In genomic region chr12:65100140-65100539, GRCh38 we compare ENCODE assay signal across 10 cellular contexts. TPM values are rescaled to one million over a fixed set of nuclear protein-coding genes. Genes with fewer than 3 reads are reported as not detected.
DNase-seq lines count a peak whose midpoint lies in the region; ATAC-seq and TF ChIP-seq lines count a peak whose summit lies in the region.
"Had no signal": no experiment of that assay in that cellular context is flagged by ENCODE, and none has a peak within 500 bp of the region (broad histone marks: within the 10 kb centered on the region; RNA-seq: fewer than 3 reads in every experiment).

No MANE protein-coding gene starts in this region.

- no peak overlapping the region for H2AFZ ChIP-seq in HCT116 (ENCODE audit: low read depth, low read length, poor library complexity, severe bottlenecking)
- H2AFZ ChIP-seq in hepatocyte, result no peak overlapping the region
- no peak overlapping the region for H2AFZ ChIP-seq in trophoblast cell (ENCODE audit: insufficient read depth, low read length, poor library complexity)

- CTCF ChIA-PET in HCT116 (lab: Charles Lee), result interaction anchor here (1.0 kb wide), 1 partner anchor 298 kb away, joined by 3 read pairs; no protein-coding TSS in a partner anchor

- peaks cover 18% of the 10 kb centered on the region for H3K27me3 Mint-ChIP-seq in activated T-helper 17 cell treated with anti-CD3 and anti-CD28 coated beads, Interleukin-2, amount 50 U/mL, for 72 hours

- H3K79me2 ChIP-seq in HCT116 (ENCODE audit: insufficient read depth, low read length) (no peaks in the 10 kb centered on the region), hepatocyte (no peaks in the 10 kb centered on the region), trophoblast cell (ENCODE audit: control insufficient read depth, insufficient read depth, low read length, poor library complexity) (no peaks in the 10 kb centered on the region)

- H3K4me1 ChIP-seq in HCT116 (ENCODE audit: control insufficient read depth in 1 of 2, insufficient read depth in 2 of 2, low read length in 2 of 2) (no peaks in the 10 kb centered on the region), hepatocyte (ENCODE audit: insufficient read depth) (no peaks in the 10 kb centered on the region), ovary (ENCODE audit: insufficient read depth) (no peaks in the 10 kb centered on the region), trophoblast cell (ENCODE audit: control insufficient read depth in 1 of 2, insufficient read depth in 2 of 2, low read length in 2 of 2) (no peaks in the 10 kb centered on the region)

- H3K9ac ChIP-seq in HCT116 (ENCODE audit: low read length) (no peak overlapping the region), trophoblast cell (ENCODE audit: low read length) (no peak overlapping the region)

- H3K9me3 Mint-ChIP-seq in activated T-helper 17 cell treated with anti-CD3 and anti-CD28 coated beads, Interleukin-2, amount 50 U/mL, for 72 hours, result no peaks in the 10 kb centered on the region
- H3K9me3 Mint-ChIP-seq: activated T-helper 2 cell treated with anti-CD3 and anti-CD28 coated beads, Interferon-gamma antibody, Interleukin-2, Interleukin-4, amounts not matched to agents 10 μg/mL and 5 μg/mL and 100 μg/mL, durations not matched to agents 14 hours and 24 hours and 36 hours had no signal

- H3K14ac ChIP-seq in trophoblast cell (ENCODE audit: low read length), result no peak overlapping the region

- H4K20me1 ChIP-seq in HCT116 (ENCODE audit: insufficient read depth) (no peaks in the 10 kb centered on the region), hepatocyte (ENCODE audit: insufficient read depth, poor library complexity, severe bottlenecking) (no peaks in the 10 kb centered on the region)

- no peaks in the 10 kb centered on the region for H3K36me3 Mint-ChIP-seq in activated T-helper 17 cell treated with anti-CD3 and anti-CD28 coated beads, Interleukin-2, amount 50 U/mL, for 72 hours (ENCODE audit: low read depth)

- RAD21 ChIA-PET in HCT116 (lab: Charles Lee; ENCODE audit: low non-redundant PET in 1 of 2, low total read pairs in 2 of 2, uncharacterized antibody in 2 of 2, unreplicated experiment in 2 of 2), result interaction anchor here in 1 of 2 experiments (0.6 kb wide), 1 partner anchor 61 kb away, joined by 4 read pairs; no protein-coding TSS in a partner anchor

- ATAC-seq in HCT116 (0 out of 2 replicates have a peak, but pooled peaks have one; percentile 49), HG02885 (IDR thresholded peaks at IDR 0.05; ENCODE audit: poor library complexity, unreplicated experiment) (no peak)
- ATAC-seq in activated T-helper 17 cell treated with anti-CD3 and anti-CD28 coated beads, Interleukin-2, amount 50 U/mL, for 72 hours (replicated peaks), result no peak

- H4K91ac ChIP-seq in trophoblast cell (ENCODE audit: low read depth, low read length), result no peak overlapping the region

- H3K4me3 Mint-ChIP-seq in activated T-helper 17 cell treated with anti-CD3 and anti-CD28 coated beads, Interleukin-2, amount 50 U/mL, for 72 hours, result no peak overlapping the region

- H3K27me3 ChIP-seq in HCT116 (ENCODE audit: insufficient read depth, low read length), result peaks cover 20% of the 10 kb centered on the region; the same call in 1 of the 2 replicates
- H3K27me3 ChIP-seq in hepatocyte, result no peaks in the 10 kb centered on the region
- no peaks in the 10 kb centered on the region for H3K27me3 ChIP-seq in ovary
- no peaks in the 10 kb centered on the region for H3K27me3 ChIP-seq in trophoblast cell (ENCODE audit: insufficient read depth, low read length)

- no peak overlapping the region for H2BK5ac ChIP-seq in trophoblast cell (ENCODE audit: low read depth, low read length, poor library complexity)

- no peaks in the 10 kb centered on the region for H3K4me1 Mint-ChIP-seq in activated T-helper 17 cell treated with anti-CD3 and anti-CD28 coated beads, Interleukin-2, amount 50 U/mL, for 72 hours

- DNase-seq in AG09309 (ENCODE audit: low read depth) (no peak), HCT116 (ENCODE audit: low read depth, low spot score) (no peak), SK-MEL-5 (ENCODE audit: low read depth, low spot score) (peak; percentile 72), hepatocyte (ENCODE audit: low spot score) (no peak), ovary (no peak), trophoblast cell (no peak)
- DNase-seq: NCI-H1105 had no signal

- TF ChIP-seq POLR2A in HCT116 (IDR thresholded peaks at IDR 0.05; ENCODE audit: borderline replicate concordance, extremely low read depth, insufficient read depth, insufficient read length), result no peak
- TF ChIP-seq POLR2A in ovary (IDR thresholded peaks at IDR 0.05), result no peak

- H3K27ac ChIP-seq in HCT116 (ENCODE audit: low read depth, low read length), result no peak overlapping the region
- no peak overlapping the region for H3K27ac ChIP-seq in hepatocyte
- no peak overlapping the region for H3K27ac ChIP-seq in ovary
- H3K27ac ChIP-seq in trophoblast cell (ENCODE audit: low read depth, low read length), result no peak overlapping the region

- H2BK120ac ChIP-seq in trophoblast cell (ENCODE audit: insufficient read depth, low read length, poor library complexity), result no peak overlapping the region

- 73% methylated on average over 3 of the region's 3 CpGs for WGBS in hepatocyte (ENCODE audit: low lambda C conversion rate, missing lambda C conversion rate)
- WGBS in ovary, 3 donors, result 73 to 80% (median 75%) methylated on average over 3 of the region's 3 CpGs
- no CpG with 5 or more reads among the region's 3 CpGs for WGBS in trophoblast cell (ENCODE audit: extremely low coverage, insufficient coverage, insufficient read length)

- no peaks in the 10 kb centered on the region for H3K79me1 ChIP-seq in trophoblast cell (ENCODE audit: low read length)

- H4K8ac ChIP-seq in trophoblast cell (ENCODE audit: low read depth, low read length), result no peak overlapping the region

- H3K9me3 ChIP-seq in HCT116 (ENCODE audit: control insufficient read depth in 1 of 2, insufficient read depth in 1 of 2, low read depth in 1 of 2, low read length in 2 of 2) (no peaks in the 10 kb centered on the region), hepatocyte (ENCODE audit: low read depth) (no peaks in the 10 kb centered on the region), ovary (no peaks in the 10 kb centered on the region), trophoblast cell (ENCODE audit: insufficient read depth, low read depth, low read length) (no peaks in the 10 kb centered on the region)

- no peaks in the 10 kb centered on the region for H3K36me3 ChIP-seq in HCT116 (ENCODE audit: control insufficient read depth in 1 of 2, insufficient read depth in 2 of 2, low read length in 2 of 2)
- H3K36me3 ChIP-seq in hepatocyte (replicated peaks; ENCODE audit: insufficient read depth, low read depth), result no peaks in the 10 kb centered on the region
- no peaks in the 10 kb centered on the region for H3K36me3 ChIP-seq in ovary
- no peaks in the 10 kb centered on the region for H3K36me3 ChIP-seq in trophoblast cell (ENCODE audit: control insufficient read depth in 1 of 2, insufficient read depth in 2 of 2, low read length in 2 of 2)

- no peak overlapping the region for H2AK5ac ChIP-seq in trophoblast cell (ENCODE audit: low read length)

- TF ChIP-seq EP300 in ovary (IDR thresholded peaks at IDR 0.05), result no peak

- TF ChIP-seq CTCF in AG09309 (IDR thresholded peaks at IDR 0.05; ENCODE audit: control insufficient read depth, insufficient read depth, low read depth, low read length, missing control alignments) (peak; percentile 26), HCT116 (IDR thresholded peaks at IDR 0.05 in 2 of 3, conservative IDR thresholded peaks at IDR 0.05 in 1 of 3; ENCODE audit: borderline replicate concordance in 1 of 3, insufficient read depth in 1 of 3, low read depth in 2 of 3, low read length in 2 of 3) (peak; percentile 31 to 48 (median 42); a peak in 5 of 6 replicates), hepatocyte (IDR thresholded peaks at IDR 0.05; ENCODE audit: poor library complexity) (peak; percentile 46), ovary (IDR thresholded peaks at IDR 0.05) (no peak)

- intact Hi-C loops in HCT116 (cut with micrococcal nuclease) (loop anchor here (5.0 kb wide), 1 partner anchor 303 kb away; no protein-coding TSS in a partner anchor), ovary (cut with DNase I) (no loop called here)

- H2BK12ac ChIP-seq in trophoblast cell (ENCODE audit: low read length), result no peak overlapping the region

- POLR2A ChIA-PET in HCT116 (lab: Charles Lee), result no interaction called here

- H3K9me2 ChIP-seq in HCT116 (ENCODE audit: insufficient read depth) (no peaks in the 10 kb centered on the region), hepatocyte (replicated peaks; ENCODE audit: insufficient read depth) (no peaks in the 10 kb centered on the region)

- no peak overlapping the region for H3K4me3 ChIP-seq in AG09309 (ENCODE audit: control insufficient read depth, low read depth, low read length)
- no peak overlapping the region for H3K4me3 ChIP-seq in HCT116 (replicated peaks in 1 of 2; ENCODE audit: low read depth in 1 of 2, low read length in 2 of 2)
- no peak overlapping the region for H3K4me3 ChIP-seq in hepatocyte
- H3K4me3 ChIP-seq in ovary, result no peak overlapping the region
- no peak overlapping the region for H3K4me3 ChIP-seq in trophoblast cell (ENCODE audit: low read depth, low read length)

- TF ChIP-seq RAD21 in HCT116 (IDR thresholded peaks at IDR 0.05; ENCODE audit: low read depth), result peak; percentile 59

- no peak overlapping the region for H3K27ac Mint-ChIP-seq in activated T-helper 17 cell treated with anti-CD3 and anti-CD28 coated beads, Interleukin-2, amount 50 U/mL, for 72 hours
- H3K27ac Mint-ChIP-seq: activated T-helper 2 cell treated with anti-CD3 and anti-CD28 coated beads, Interferon-gamma antibody, Interleukin-2, Interleukin-4, amounts not matched to agents 10 μg/mL and 5 μg/mL and 100 μg/mL, durations not matched to agents 14 hours and 24 hours and 36 hours had no signal

- no peak overlapping the region for H3K18ac ChIP-seq in trophoblast cell (ENCODE audit: low read length)

- in situ Hi-C loops in SK-MEL-5 (cut with HindIII; ENCODE audit: low pct_unique_long_range_greater_than_20kb, low sequenced_read_pairs), result no loop called here

- BruUV-seq in HCT116 (replicated peaks; lab: Mats Ljungman, UMichigan), result no TSS peak

- H3K4me2 ChIP-seq in HCT116 (ENCODE audit: low read length) (no peak overlapping the region), hepatocyte (no peak overlapping the region), trophoblast cell (ENCODE audit: low read length) (no peak overlapping the region)

- H4K12ac ChIP-seq in trophoblast cell (ENCODE audit: low read depth, low read length), result no peak overlapping the region

- no peak overlapping the region for H3K4ac ChIP-seq in trophoblast cell (ENCODE audit: low read depth, low read length)

- no peak overlapping the region for H3K23ac ChIP-seq in trophoblast cell (ENCODE audit: low read length)

RNA-seq across cellular contexts. Expression of gene WIF1, which starts 21.0 kb away (rescaled TPM):
- total RNA-seq in HCT116 (2021; ENCODE audit: unreplicated experiment), result not detected
- polyA plus RNA-seq in HCT116 (2012), result not detected in 2 replicates
- not detected in 2 replicates for total RNA-seq in SK-MEL-5 (2014; rRNA removed; shearing (Covaris generic))
- not detected in 2 replicates for polyA plus RNA-seq in SK-MEL-5 (2015; cell fraction: cytosol; rRNA removed)
- not detected in 2 replicates for polyA plus RNA-seq in SK-MEL-5 (2015; cell fraction: nucleus; rRNA removed)
- total RNA-seq in hepatocyte, result 4.3 and 5.5 TPM in 2 replicates
- 2.2 and 4.7 TPM in 2 replicates for polyA plus RNA-seq in hepatocyte
- total RNA-seq in ovary, result 1 to 10 TPM in 3 of 7 donors, not detected in 4; 1.1 to 3.2 (median 2.0) TPM
- 1 to 10 TPM in 1 of 2 donors, under 1 TPM in 1; 0.11 to 6.7 TPM for polyA plus RNA-seq in ovary
- polyA plus RNA-seq in trophoblast cell (2013), result 0.03 TPM in 1 of 2 replicates, not detected in the other
- not detected for total RNA-seq in activated T-helper 17 cell treated with anti-CD3 and anti-CD28 coated beads, Interleukin-2, amount 50 U/mL, for 72 hours
- total RNA-seq: activated T-helper 2 cell treated with anti-CD3 and anti-CD28 coated beads, Interferon-gamma antibody, Interleukin-2, Interleukin-4, amounts not matched to agents 10 μg/mL and 5 μg/mL and 100 μg/mL, durations not matched to agents 14 hours and 24 hours and 36 hours had no signal

Comparison
In these comparisons a context has a peak if more than half of its experiments do, and no peak if none do; other contexts are left out.
1. CTCF ChIP-seq: peak in AG09309 (single experiment), HCT116 (3 of 3) and hepatocyte (single experiment); none in ovary (0 of 3).